ENCODE assay signal across 9 cellular contexts in the genomic region with DNA sequence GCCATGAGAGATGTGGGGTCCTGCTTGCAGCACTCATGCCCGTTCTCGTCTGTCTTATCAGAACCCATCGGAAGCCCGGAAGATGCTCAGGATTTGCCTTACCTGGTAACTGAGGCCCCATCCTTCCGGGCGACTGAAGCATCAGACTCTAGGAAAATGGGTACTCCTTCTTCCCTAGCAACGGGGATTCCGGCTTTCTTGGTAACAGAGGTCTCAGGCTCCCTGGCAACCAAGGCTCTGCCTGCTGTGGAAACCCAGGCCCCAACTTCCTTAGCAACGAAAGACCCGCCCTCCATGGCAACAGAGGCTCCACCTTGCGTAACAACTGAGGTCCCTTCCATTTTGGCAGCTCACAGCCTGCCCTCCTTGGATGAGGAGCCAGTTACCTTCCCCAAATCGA. TPM values are rescaled to one million over a fixed set of nuclear protein-coding genes. Genes with fewer than 3 reads are reported as not detected.
A peak's percentile ranks its signal among the peaks of the same experiment; 100 is the strongest.
DNase-seq lines count a peak whose midpoint lies in the region; ATAC-seq and TF ChIP-seq lines count a peak whose summit lies in the region.
"Had no signal": no experiment of that assay in that cellular context is flagged by ENCODE, and none has a peak within 500 bp of the region (broad histone marks: within the 10 kb centered on the region; RNA-seq: fewer than 3 reads in every experiment).

No MANE protein-coding gene starts in this region.

- ATAC-seq in T-helper 17 cell (peak; percentile 84), HG02678 (IDR thresholded peaks at IDR 0.05; ENCODE audit: unreplicated experiment) (no peak), PC-3 (no peak)

- H3K4me3 ChIP-seq in adipocyte (ENCODE audit: low read length): no peak overlapping the region
- H3K4me3 ChIP-seq in PC-3 (ENCODE audit: low read length): no peak overlapping the region

- H3K4me1 ChIP-seq in adipocyte (ENCODE audit: control insufficient read depth, insufficient read depth, low read length) (no peaks in the 10 kb centered on the region), PC-3 (ENCODE audit: insufficient read depth, low read length) (peaks cover 15% of the 10 kb centered on the region)

- BruUV-seq in PC-3 (replicated peaks; lab: Mats Ljungman, UMichigan): no TSS peak

- peak overlapping the region; percentile 93 for H3K27ac Mint-ChIP-seq in T-helper 17 cell

- H3K4me3 Mint-ChIP-seq in T-helper 17 cell: peak overlapping the region; percentile 71

- no peak overlapping the region for H2AFZ ChIP-seq in PC-3 (ENCODE audit: low read length)

- H3K9me3 ChIP-seq in T-helper 17 cell (ENCODE audit: control insufficient read depth, low read length, poor library complexity, severe bottlenecking) (no peaks in the 10 kb centered on the region), adipocyte (ENCODE audit: control insufficient read depth, low read length) (no peaks in the 10 kb centered on the region), PC-3 (ENCODE audit: low read length) (no peaks in the 10 kb centered on the region)

- DNase-seq in activated gamma-delta T cell treated with Interleukin-2 at 50 U/mL for 16 hours (peak; percentile 65), activated gamma-delta T cell (lab: John Stamatoyannopoulos, UW) (no peak), T-helper 17 cell (peak; percentile 56 to 83 (median 73)), adipocyte (ENCODE audit: low read depth) (peak; percentile 39), iPS DF 4.7 (ENCODE audit: extremely low read depth, low spot score) (peak; percentile 83), PC-3 (no peak)
- peak; percentile 44 for DNase-seq in stimulated activated CD4-positive, alpha-beta T cell treated with anti-CD3 and anti-CD28 coated beads, Interleukin-2, amount 100 ng/mL, for 4 hours (ENCODE audit: low read depth)

- H3K27ac ChIP-seq in PC-3 (ENCODE audit: low read length): no peak overlapping the region
- H3K27ac ChIP-seq: C4-2B had no signal

- H3K4me1 Mint-ChIP-seq in T-helper 17 cell: peaks cover 39% of the 10 kb centered on the region

- intact Hi-C loops in PC-3 (cut with micrococcal nuclease): no loop called here

- H3K27me3 ChIP-seq in adipocyte (replicated peaks; ENCODE audit: control insufficient read depth, insufficient read depth, low read length) (no peaks in the 10 kb centered on the region), PC-3 (ENCODE audit: low read length) (no peaks in the 10 kb centered on the region)

- H3K4me2 ChIP-seq in PC-3 (ENCODE audit: low read length): no peak overlapping the region

- no peaks in the 10 kb centered on the region for H3K27me3 Mint-ChIP-seq in T-helper 17 cell

- no peaks in the 10 kb centered on the region for H3F3A ChIP-seq in PC-3 (ENCODE audit: low read length, unreplicated experiment)

- H3K9me2 ChIP-seq in PC-3 (replicated peaks; ENCODE audit: low read length): no peaks in the 10 kb centered on the region

- POLR2A ChIA-PET in PC-3 (lab: Charles Lee; ENCODE audit: unreplicated experiment): no interaction called here

- CTCF ChIA-PET in PC-3 (lab: Charles Lee): no interaction called here

- TF ChIP-seq CTCF in PC-3 (conservative IDR thresholded peaks at IDR 0.05; ENCODE audit: low read depth, low read length): no peak

- H3K36me3 ChIP-seq in adipocyte (ENCODE audit: control insufficient read depth, insufficient read depth, low read length, severe bottlenecking) (peaks cover 10% of the 10 kb centered on the region), PC-3 (ENCODE audit: low read depth, low read length) (peaks cover 7% of the 10 kb centered on the region)

- H3K79me2 ChIP-seq in PC-3 (ENCODE audit: low read length): no peaks in the 10 kb centered on the region

- H3K9ac ChIP-seq in adipocyte (ENCODE audit: low read length) (no peak overlapping the region), PC-3 (ENCODE audit: low read length) (no peak overlapping the region)

- no peaks in the 10 kb centered on the region for H4K20me1 ChIP-seq in PC-3 (ENCODE audit: low read length)

- H3K36me3 Mint-ChIP-seq in T-helper 17 cell (ENCODE audit: low read depth): no peaks in the 10 kb centered on the region

RNA-seq across cellular contexts. Expression of gene PI16, which starts 8.3 kb away (rescaled TPM):
- total RNA-seq in T-helper 17 cell (10 to 100 TPM; 14.5 to 28.5 TPM), PC-3 (2014; rRNA removed) (0.07 TPM in 1 of 2 replicates, not detected in the other)

RNA-seq across cellular contexts. Expression of gene MTCH1, which starts 23.1 kb away (rescaled TPM):
- 100 to 1,000 TPM; 194 to 202 TPM for total RNA-seq in T-helper 17 cell
- 253 and 264 TPM in 2 replicates for total RNA-seq in PC-3 (2014; rRNA removed)

RNA-seq across cellular contexts. Expression of gene FGD2, which starts 42.6 kb away (rescaled TPM):
- total RNA-seq in T-helper 17 cell (10 to 100 TPM in 1 of 2 donors, 1 to 10 TPM in 1; 1.7 to 12.6 TPM), PC-3 (2014; rRNA removed) (0.35 and 0.44 TPM in 2 replicates)

Comparison
In these comparisons a context has a peak if more than half of its experiments do, and no peak if none do; other contexts are left out.
1. DNase-seq: peak in activated gamma-delta T cell treated with Interleukin-2 at 50 U/mL for 16 hours (single experiment), T-helper 17 cell (3 of 3), adipocyte (single experiment), iPS DF 4.7 (single experiment) and stimulated activated CD4-positive, alpha-beta T cell treated with anti-CD3 and anti-CD28 coated beads, Interleukin-2, amount 100 ng/mL, for 4 hours (single experiment); none in activated gamma-delta T cell (single experiment) and PC-3 (single experiment).
2. RNA of gene PI16, which starts 8.3 kb away (total RNA-seq): 14.5 to 28.5 TPM in T-helper 17 cell; 0.07 TPM in PC-3; every median in the first group is over 10 times any median in the second.